In genomic region chr14:20190596-20190995, GRCh38 we compare ENCODE assay signal across 22 cellular contexts. TPM values are rescaled to one million over a fixed set of nuclear protein-coding genes. Genes with fewer than 3 reads are reported as not detected.
DNase-seq lines count a peak whose midpoint lies in the region; ATAC-seq, FAIRE-seq and TF ChIP-seq lines count a peak whose summit lies in the region.
"Had no signal": no experiment of that assay in that cellular context is flagged by ENCODE, and none has a peak within 500 bp of the region (broad histone marks: within the 10 kb centered on the region; RNA-seq: fewer than 3 reads in every experiment).

OR11G2 (plus strand) TSS chr14:20190896; CDS start chr14:20197438, 6,542 bp downstream.

- no peak for FAIRE-seq in RCC 7860 (lab: Jason Lieb, UNC)
- FAIRE-seq: A549, D721Med, G401.6, GM12891, GM19239 had no signal

- no peak within 1 kb of the TSS for H3K9ac ChIP-seq in neural progenitor cell
- H3K9ac ChIP-seq: BLaER1 treated with 17β-estradiol and CSF1 and Interleukin-3, amounts not matched to agents 10 nM and 100 nM had no signal

- no peak for DNase-seq in stimulated activated naive CD8-positive, alpha-beta T cell treated with anti-CD3 and anti-CD28 coated beads, Interleukin-15, amount 100 ng/mL, for 72 hours
- DNase-seq in stimulated activated naive CD8-positive, alpha-beta T cell treated with anti-CD3 and anti-CD28 coated beads, Interleukin-15, Interleukin-2, amounts not matched to agents 100 U/mL and 50 U/mL, for 24 hours = no peak
- DNase-seq in stimulated activated effector memory CD8-positive, alpha-beta T cell treated with anti-CD3 and anti-CD28 coated beads, Interleukin-12 subunit alpha, Interleukin-12 subunit beta, amount 100 ng/mL, for 72 hours (ENCODE audit: low spot score in 2 of 2) = no peak
- DNase-seq in neural progenitor cell (ENCODE audit: low spot score) = no peak
- no peak for DNase-seq in RCC 7860 (ENCODE audit: low spot score)
- DNase-seq: AML-193; Caco-2; Calu3; CD4-positive, alpha-beta T cell; CD8-positive, alpha-beta T cell; DMS79 treated with DMSO at 0.1 percent for 48 hours; GF-D8 had no signal

- no peak within 1 kb of the TSS for H3K4me3 Mint-ChIP-seq in stimulated activated naive CD8-positive, alpha-beta T cell treated with anti-CD3 and anti-CD28 coated beads, Interleukin-15, amount 100 ng/mL, for 72 hours
- H3K4me3 Mint-ChIP-seq in stimulated activated effector memory CD8-positive, alpha-beta T cell treated with anti-CD3 and anti-CD28 coated beads, Interleukin-12 subunit alpha, Interleukin-12 subunit beta, amount 100 ng/mL, for 72 hours = no peak within 1 kb of the TSS
- no peak within 1 kb of the TSS for H3K4me3 Mint-ChIP-seq in neural progenitor cell
- H3K4me3 Mint-ChIP-seq: B cell; CD4-positive, alpha-beta T cell; CD8-positive, alpha-beta T cell had no signal

- H3K27ac Mint-ChIP-seq in stimulated activated naive CD8-positive, alpha-beta T cell treated with anti-CD3 and anti-CD28 coated beads, Interleukin-15, amount 100 ng/mL, for 72 hours = peak within 1 kb of the TSS; percentile 22 to 29
- no peak within 1 kb of the TSS for H3K27ac Mint-ChIP-seq in stimulated activated effector memory CD8-positive, alpha-beta T cell treated with anti-CD3 and anti-CD28 coated beads, Interleukin-12 subunit alpha, Interleukin-12 subunit beta, amount 100 ng/mL, for 72 hours
- H3K27ac Mint-ChIP-seq in neural progenitor cell = no peak within 1 kb of the TSS
- H3K27ac Mint-ChIP-seq: B cell; CD4-positive, alpha-beta T cell; CD8-positive, alpha-beta T cell had no signal

- H3F3A ChIP-seq in neural progenitor cell (ENCODE audit: low read depth) = no peaks in the 10 kb centered on the region

- no peak within 1 kb of the TSS for H3K4me2 ChIP-seq in neural progenitor cell
- H3K4me2 ChIP-seq: A549; BLaER1 treated with 17β-estradiol and CSF1 and Interleukin-3, amounts not matched to agents 10 nM and 100 nM had no signal

- H3K27me3 Mint-ChIP-seq in stimulated activated naive CD8-positive, alpha-beta T cell treated with anti-CD3 and anti-CD28 coated beads, Interleukin-15, amount 100 ng/mL, for 72 hours = peaks cover 21% of the 10 kb centered on the region
- peaks cover 6% of the 10 kb centered on the region for H3K27me3 Mint-ChIP-seq in neural progenitor cell (ENCODE audit: insufficient read depth, low read depth)

- no peaks in the 10 kb centered on the region for H3K4me1 Mint-ChIP-seq in stimulated activated naive CD8-positive, alpha-beta T cell treated with anti-CD3 and anti-CD28 coated beads, Interleukin-15, amount 100 ng/mL, for 72 hours
- H3K4me1 Mint-ChIP-seq in stimulated activated effector memory CD8-positive, alpha-beta T cell treated with anti-CD3 and anti-CD28 coated beads, Interleukin-12 subunit alpha, Interleukin-12 subunit beta, amount 100 ng/mL, for 72 hours = no peaks in the 10 kb centered on the region
- H3K4me1 Mint-ChIP-seq in neural progenitor cell = no peaks in the 10 kb centered on the region
- H3K4me1 Mint-ChIP-seq: B cell had no signal

- H3K4me3 ChIP-seq in neural progenitor cell = no peak within 1 kb of the TSS
- H3K4me3 ChIP-seq: A549; BLaER1 treated with 17β-estradiol and CSF1 and Interleukin-3, amounts not matched to agents 10 nM and 100 nM had no signal

- no peak for TF ChIP-seq CTCF in neural progenitor cell (IDR thresholded peaks at IDR 0.05)

- H2AFZ ChIP-seq in neural progenitor cell (replicated peaks) = no peak within 1 kb of the TSS

- H3K36me3 ChIP-seq in neural progenitor cell = no peaks in the 10 kb centered on the region
- H3K36me3 ChIP-seq: BLaER1 treated with 17β-estradiol and CSF1 and Interleukin-3, amounts not matched to agents 10 nM and 100 nM had no signal

- no peaks in the 10 kb centered on the region for H4K20me1 ChIP-seq in neural progenitor cell (ENCODE audit: low read depth)
- H4K20me1 ChIP-seq: BLaER1 treated with 17β-estradiol and CSF1 and Interleukin-3, amounts not matched to agents 10 nM and 100 nM had no signal

- no peak for ATAC-seq in stimulated activated naive CD8-positive, alpha-beta T cell treated with anti-CD3 and anti-CD28 coated beads, Interleukin-15, amount 100 ng/mL, for 72 hours
- no peak for ATAC-seq in stimulated activated naive CD8-positive, alpha-beta T cell treated with anti-CD3 and anti-CD28 coated beads, Interleukin-15, Interleukin-2, amounts not matched to agents 100 U/mL and 50 U/mL, for 24 hours
- ATAC-seq in stimulated activated effector memory CD8-positive, alpha-beta T cell treated with anti-CD3 and anti-CD28 coated beads, Interleukin-12 subunit alpha, Interleukin-12 subunit beta, amount 100 ng/mL, for 72 hours = peak; percentile 32
- ATAC-seq: A549; CD8-positive, alpha-beta T cell had no signal

- H3K27me3 ChIP-seq in neural progenitor cell = no peaks in the 10 kb centered on the region
- H3K27me3 ChIP-seq: BLaER1 treated with 17β-estradiol and CSF1 and Interleukin-3, amounts not matched to agents 10 nM and 100 nM had no signal

- H3K4me1 ChIP-seq in neural progenitor cell = no peaks in the 10 kb centered on the region
- H3K4me1 ChIP-seq: A549; BLaER1 treated with 17β-estradiol and CSF1 and Interleukin-3, amounts not matched to agents 10 nM and 100 nM; Caco-2 had no signal

- H3K36me3 Mint-ChIP-seq in stimulated activated effector memory CD8-positive, alpha-beta T cell treated with anti-CD3 and anti-CD28 coated beads, Interleukin-12 subunit alpha, Interleukin-12 subunit beta, amount 100 ng/mL, for 72 hours = no peaks in the 10 kb centered on the region
- no peaks in the 10 kb centered on the region for H3K36me3 Mint-ChIP-seq in neural progenitor cell
- H3K36me3 Mint-ChIP-seq: CD8-positive, alpha-beta T cell had no signal

- peaks cover 0 to 6% of the 10 kb centered on the region in 2 donors for H3K9me3 Mint-ChIP-seq in stimulated activated naive CD8-positive, alpha-beta T cell treated with anti-CD3 and anti-CD28 coated beads, Interleukin-15, amount 100 ng/mL, for 72 hours
- H3K9me3 Mint-ChIP-seq in stimulated activated effector memory CD8-positive, alpha-beta T cell treated with anti-CD3 and anti-CD28 coated beads, Interleukin-12 subunit alpha, Interleukin-12 subunit beta, amount 100 ng/mL, for 72 hours = no peaks in the 10 kb centered on the region
- peaks cover 13% of the 10 kb centered on the region for H3K9me3 Mint-ChIP-seq in neural progenitor cell
- H3K9me3 Mint-ChIP-seq: CD4-positive, alpha-beta T cell; CD8-positive, alpha-beta T cell had no signal

- no peak within 1 kb of the TSS for H3K27ac ChIP-seq in neural progenitor cell
- H3K27ac ChIP-seq: 22Rv1; A549; BLaER1 treated with 17β-estradiol and CSF1 and Interleukin-3, amounts not matched to agents 10 nM and 100 nM; C4-2B had no signal

- H3K9me3 ChIP-seq in neural progenitor cell (ENCODE audit: low read depth) = peaks cover 39% of the 10 kb centered on the region
- H3K9me3 ChIP-seq: A549; BLaER1 treated with 17β-estradiol and CSF1 and Interleukin-3, amounts not matched to agents 10 nM and 100 nM; Caco-2 had no signal

- no peaks in the 10 kb centered on the region for H3K79me2 ChIP-seq in neural progenitor cell (ENCODE audit: low read depth)

RNA-seq across cellular contexts. Expression of gene OR11G2, which starts in this region (rescaled TPM):
- not detected in 2 replicates for total RNA-seq in neural progenitor cell (ENCODE audit: low replicate concordance)
- total RNA-seq: A172; B cell; Caco-2; Calu3; CD4-positive, alpha-beta T cell; CD8-positive, alpha-beta T cell had no signal

Comparison
In these comparisons a context has a peak if more than half of its experiments do, and no peak if none do; other contexts are left out.
1. H3K27ac Mint-ChIP-seq: peak in stimulated activated naive CD8-positive, alpha-beta T cell treated with anti-CD3 and anti-CD28 coated beads, Interleukin-15, amount 100 ng/mL, for 72 hours (2 of 2); none in stimulated activated effector memory CD8-positive, alpha-beta T cell treated with anti-CD3 and anti-CD28 coated beads, Interleukin-12 subunit alpha, Interleukin-12 subunit beta, amount 100 ng/mL, for 72 hours (single experiment) and neural progenitor cell (single experiment).